In the genomic region with DNA sequence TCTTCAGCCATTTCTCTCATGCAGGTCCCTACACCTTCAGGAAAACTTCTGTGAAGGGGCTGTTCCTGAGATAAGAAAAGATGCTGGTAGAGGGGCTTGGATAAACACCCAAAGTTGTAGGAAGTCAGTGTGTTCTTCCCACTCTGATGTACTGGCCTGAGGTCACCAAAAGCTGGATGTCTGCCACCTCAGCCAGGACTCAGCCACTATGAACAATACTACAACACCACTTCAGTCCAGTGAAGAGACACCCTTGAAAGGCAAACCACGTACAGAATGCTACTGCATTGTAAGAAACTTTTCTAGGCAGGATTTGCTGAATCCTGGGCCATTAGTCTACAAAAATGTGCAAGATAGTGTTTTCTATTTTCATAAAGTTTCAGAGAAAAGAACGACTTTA, we compare ENCODE assay signal across 11 cellular contexts. TPM values are rescaled to one million over a fixed set of nuclear protein-coding genes. Genes with fewer than 3 reads are reported as not detected.
DNase-seq lines count a peak whose midpoint lies in the region; ATAC-seq, FAIRE-seq and TF ChIP-seq lines count a peak whose summit lies in the region.
"Had no signal": no experiment of that assay in that cellular context is flagged by ENCODE, and none has a peak within 500 bp of the region (broad histone marks: within the 10 kb centered on the region; RNA-seq: fewer than 3 reads in every experiment).

No MANE protein-coding gene starts in this region.

- peak overlapping the region; percentile 95 for H3K4me3 Mint-ChIP-seq in osteocyte (ENCODE audit: unreplicated experiment)
- H3K4me3 Mint-ChIP-seq: activated CD4-positive, alpha-beta T cell treated with anti-CD3 and anti-CD28 coated beads for 36 hours; stimulated activated naive CD8-positive, alpha-beta T cell treated with anti-CD3 and anti-CD28 coated beads, Interleukin-15, amount 100 ng/mL, for 72 hours had no signal

- H3K4me1 ChIP-seq in small intestine (ENCODE audit: control insufficient read depth in 2 of 2, insufficient read depth in 1 of 2, low read depth in 1 of 2, low read length in 1 of 2): no peaks in the 10 kb centered on the region

- WGBS in small intestine, 3 donors: 72 to 81% (median 77%) methylated on average over 2 of the region's 2 CpGs

- no peaks in the 10 kb centered on the region for H3K27me3 Mint-ChIP-seq in osteocyte (ENCODE audit: unreplicated experiment)

- DNase-seq in DMS53 (lab: John Stamatoyannopoulos, UW): peak; percentile 76
- DNase-seq in RCC 7860 (ENCODE audit: low spot score): peak; percentile 73
- peak; percentile 73 for DNase-seq in fibroblast of mammary gland (ENCODE audit: low read depth)
- DNase-seq in osteocyte (ENCODE audit: extremely low spot score, unreplicated experiment): no peak
- no peak for DNase-seq in small intestine
- DNase-seq in activated CD8-positive, alpha-beta memory T cell treated with anti-CD3 and anti-CD28 coated beads, Interleukin-2, amount 50 U/mL, for 4 hours: no peak
- no peak for DNase-seq in central memory CD4-positive, alpha-beta T cell
- DNase-seq: activated CD4-positive, alpha-beta T cell treated with anti-CD3 and anti-CD28 coated beads for 36 hours; NCI-H2081 treated with DMSO at 0.1 percent for 48 hours; stimulated activated naive CD8-positive, alpha-beta T cell treated with anti-CD3 and anti-CD28 coated beads, Interleukin-15, amount 100 ng/mL, for 72 hours had no signal

- H3K9me3 Mint-ChIP-seq in osteocyte (ENCODE audit: unreplicated experiment): no peaks in the 10 kb centered on the region
- H3K9me3 Mint-ChIP-seq: stimulated activated naive CD8-positive, alpha-beta T cell treated with anti-CD3 and anti-CD28 coated beads, Interleukin-15, amount 100 ng/mL, for 72 hours had no signal

- TF ChIP-seq CTCF in fibroblast of mammary gland (conservative IDR thresholded peaks at IDR 0.05; ENCODE audit: control insufficient read depth, insufficient read depth, low read depth, low read length): no peak
- no peak for TF ChIP-seq CTCF in osteocyte (IDR thresholded peaks at IDR 0.05)

- H3K27ac Mint-ChIP-seq in osteocyte (ENCODE audit: unreplicated experiment): peak overlapping the region; percentile 96
- H3K27ac Mint-ChIP-seq: activated CD4-positive, alpha-beta T cell treated with anti-CD3 and anti-CD28 coated beads for 36 hours; stimulated activated naive CD8-positive, alpha-beta T cell treated with anti-CD3 and anti-CD28 coated beads, Interleukin-15, amount 100 ng/mL, for 72 hours had no signal

- H3K27me3 ChIP-seq in small intestine (ENCODE audit: control insufficient read depth in 2 of 2, insufficient read depth in 2 of 2, low read length in 2 of 2): peaks cover 0 to 2% of the 10 kb centered on the region in 2 donors

- peak overlapping the region; percentile 90 for H3K4me3 ChIP-seq in fibroblast of mammary gland (ENCODE audit: control insufficient read depth, low read depth, low read length)
- H3K4me3 ChIP-seq in small intestine (ENCODE audit: low read depth in 1 of 2, low read length in 2 of 2): no peak overlapping the region

- no peak for ATAC-seq in HG03571 (IDR thresholded peaks at IDR 0.05; ENCODE audit: unreplicated experiment)
- ATAC-seq: activated CD4-positive, alpha-beta T cell treated with anti-CD3 and anti-CD28 coated beads for 36 hours; stimulated activated naive CD8-positive, alpha-beta T cell treated with anti-CD3 and anti-CD28 coated beads, Interleukin-15, amount 100 ng/mL, for 72 hours had no signal

- H3K36me3 ChIP-seq in small intestine (ENCODE audit: control insufficient read depth in 2 of 2, insufficient read depth in 2 of 2, low read length in 2 of 2): no peaks in the 10 kb centered on the region

- FAIRE-seq in RCC 7860 (lab: Jason Lieb, UNC) (peak; percentile 83), small intestine (lab: Jason Lieb, UNC) (no peak)

- H3K9me3 ChIP-seq in small intestine (ENCODE audit: control insufficient read depth, low read depth): no peaks in the 10 kb centered on the region

- peaks cover 2% of the 10 kb centered on the region for H3K36me3 Mint-ChIP-seq in osteocyte (ENCODE audit: unreplicated experiment)

- H3K4me1 Mint-ChIP-seq in osteocyte (ENCODE audit: unreplicated experiment): peaks cover 67% of the 10 kb centered on the region

- no peak overlapping the region for H3K27ac ChIP-seq in small intestine (ENCODE audit: low read depth in 1 of 2, low read length in 1 of 2)

RNA-seq across cellular contexts. Expression of a gene that starts 2.4 kb away (rescaled TPM):
- 140 and 142 TPM in 2 replicates for total RNA-seq in osteocyte
- 1 to 10 TPM in 1 of 3 donors, under 1 TPM in 2; 0.45 to 5.8 (median 0.54) TPM for polyA plus RNA-seq in small intestine

RNA-seq across cellular contexts. Expression of a gene that starts 54.0 kb away (rescaled TPM):
- total RNA-seq in osteocyte: 21.5 and 26.5 TPM in 2 replicates
- 10 to 100 TPM in 1 of 3 donors, 1 to 10 TPM in 1, under 1 TPM in 1; under 0.01 to 27.5 (median 1.3) TPM for polyA plus RNA-seq in small intestine

Comparison
In these comparisons a context has a peak if more than half of its experiments do, and no peak if none do; other contexts are left out.
1. DNase-seq: peak in DMS53 (single experiment), RCC 7860 (single experiment) and fibroblast of mammary gland (single experiment); none in osteocyte (single experiment), small intestine (single experiment), activated CD8-positive, alpha-beta memory T cell treated with anti-CD3 and anti-CD28 coated beads, Interleukin-2, amount 50 U/mL, for 4 hours (single experiment) and central memory CD4-positive, alpha-beta T cell (single experiment).